ENCODE assay signal across 8 cellular contexts in genomic region chr16:30335598-30336474, GRCh38. TPM values are rescaled to one million over a fixed set of nuclear protein-coding genes. Genes with fewer than 3 reads are reported as not detected.
A peak's percentile ranks its signal among the peaks of the same experiment; 100 is the strongest.
DNase-seq lines count a peak whose midpoint lies in the region; ATAC-seq, FAIRE-seq and TF ChIP-seq lines count a peak whose summit lies in the region.

No MANE protein-coding gene starts in this region.

- intact Hi-C loops in CD14-positive monocyte (cut with micrococcal nuclease), result loop anchor here (2.0 to 5.0 kb wide), 2 partner anchors 43 to 71 kb away; partner anchors contain the start of gene ZNF771 (in 1 of the 2)

- peaks cover 0 to 2% of the 10 kb centered on the region in 2 donors for H3K36me3 Mint-ChIP-seq in CD14-positive monocyte
- peaks cover 5% of the 10 kb centered on the region for H3K36me3 Mint-ChIP-seq in astrocyte (ENCODE audit: low read depth, unreplicated experiment)

- H3K9me3 ChIP-seq in astrocyte (ENCODE audit: insufficient read depth, low read depth, low read length), result no peaks in the 10 kb centered on the region
- no peaks in the 10 kb centered on the region for H3K9me3 ChIP-seq in suprapubic skin

- H3K4me3 ChIP-seq in astrocyte (ENCODE audit: insufficient read depth, low read depth, low read length) (peak overlapping the region; percentile 66), suprapubic skin (peak overlapping the region; percentile 71)

- H3K4me1 Mint-ChIP-seq in CD14-positive monocyte (peaks cover 22% of the 10 kb centered on the region), astrocyte (ENCODE audit: low read depth, unreplicated experiment) (peaks cover 6% of the 10 kb centered on the region)

- H3K4me3 Mint-ChIP-seq in CD14-positive monocyte (peak overlapping the region; percentile 85 to 93), astrocyte (ENCODE audit: unreplicated experiment) (peak overlapping the region; percentile 75)

- no peak for TF ChIP-seq EP300 in suprapubic skin (IDR thresholded peaks at IDR 0.05)

- peak; percentile 16 for ATAC-seq in GM21381 (IDR thresholded peaks at IDR 0.05; ENCODE audit: unreplicated experiment)
- ATAC-seq in HG03565 (IDR thresholded peaks at IDR 0.05; ENCODE audit: unreplicated experiment), result no peak

- H3K27ac ChIP-seq in astrocyte (ENCODE audit: low read depth, low read length) (no peak overlapping the region), layer of hippocampus (ENCODE audit: low read depth, low read length) (peak overlapping the region; percentile 66), suprapubic skin (peak overlapping the region; percentile 97)

- H3K4me1 ChIP-seq in astrocyte (ENCODE audit: insufficient read depth, low read length), result peaks cover 7% of the 10 kb centered on the region
- H3K4me1 ChIP-seq in suprapubic skin, result peaks cover 8% of the 10 kb centered on the region

- TF ChIP-seq POLR2A in suprapubic skin (IDR thresholded peaks at IDR 0.05), result no peak

- H3K9ac ChIP-seq in astrocyte (ENCODE audit: low read length), result peak overlapping the region; percentile 83

- H3K79me2 ChIP-seq in astrocyte (ENCODE audit: insufficient read depth, low read length), result peaks cover 12% of the 10 kb centered on the region

- H3K36me3 ChIP-seq in astrocyte (ENCODE audit: insufficient read depth, low read length) (no peaks in the 10 kb centered on the region), suprapubic skin (no peaks in the 10 kb centered on the region)

- WGBS in suprapubic skin, result 45% methylated on average over 16 of the region's 17 CpGs

- peak overlapping the region; percentile 83 for H3K4me2 ChIP-seq in astrocyte (ENCODE audit: low read length)

- H3K27me3 ChIP-seq in astrocyte (ENCODE audit: insufficient read depth, low read length), result no peaks in the 10 kb centered on the region
- no peaks in the 10 kb centered on the region for H3K27me3 ChIP-seq in layer of hippocampus (ENCODE audit: control insufficient read depth, insufficient read depth, low read length)
- no peaks in the 10 kb centered on the region for H3K27me3 ChIP-seq in suprapubic skin

- H3K27me3 Mint-ChIP-seq in CD14-positive monocyte (ENCODE audit: low read depth in 3 of 3) (peaks cover 0 to 2% (median 1%) of the 10 kb centered on the region in 3 donors), astrocyte (ENCODE audit: low read depth, unreplicated experiment) (no peaks in the 10 kb centered on the region)

- peaks cover 0 to 2% (median 0%) of the 10 kb centered on the region in 7 donors for H3K9me3 Mint-ChIP-seq in CD14-positive monocyte
- H3K9me3 Mint-ChIP-seq in astrocyte (ENCODE audit: unreplicated experiment), result peaks cover 3% of the 10 kb centered on the region

- H3K27ac Mint-ChIP-seq in CD14-positive monocyte, result peak overlapping the region; percentile 81 to 92 (median 87)
- no peak overlapping the region for H3K27ac Mint-ChIP-seq in astrocyte (ENCODE audit: unreplicated experiment)

- DNase-seq in CD14-positive monocyte (ENCODE audit: low spot score) (no peak), LHCN-M2 (ENCODE audit: low read depth) (peak; percentile 67), astrocyte (ENCODE audit: low read depth) (peak; percentile 20), suprapubic skin (ENCODE audit: low spot score in 2 of 2) (peak in 1 of 2 donors; percentile 73), NOMO-1 treated with dmso at 0.1 percent for 144 hours (lab: John Stamatoyannopoulos, UW; ENCODE audit: unreplicated experiment) (no peak)

- peak overlapping the region; percentile 54 for H2AFZ ChIP-seq in astrocyte (ENCODE audit: low read depth, low read length)

- no peak for FAIRE-seq in astrocyte (lab: Jason Lieb, UNC)

- TF ChIP-seq CTCF in CD14-positive monocyte (IDR thresholded peaks at IDR 0.05) (no peak), astrocyte (IDR thresholded peaks at IDR 0.05; ENCODE audit: insufficient read depth, low read depth, low read length) (no peak), suprapubic skin (IDR thresholded peaks at IDR 0.05) (no peak)

- no peaks in the 10 kb centered on the region for H4K20me1 ChIP-seq in astrocyte (ENCODE audit: insufficient read depth, low read length)

RNA-seq across cellular contexts. Expression of gene CD2BP2, which starts 19.3 kb away (rescaled TPM):
- 10 to 100 TPM; 31.0 to 31.8 TPM for polyA plus RNA-seq in CD14-positive monocyte
- 65.6 and 67.6 TPM in 2 replicates for total RNA-seq in LHCN-M2 (2014; rRNA removed)
- polyA plus RNA-seq in LHCN-M2 (2012), result 83.6 TPM
- 58.8 TPM in 2 replicates for total RNA-seq in astrocyte
- total RNA-seq in suprapubic skin, result 10 to 100 TPM; 21.6 to 34.9 (median 27.7) TPM

RNA-seq across cellular contexts. Expression of gene TBC1D10B, which starts 34.5 kb away (rescaled TPM):
- 10 to 100 TPM; 12.2 to 13.8 TPM for polyA plus RNA-seq in CD14-positive monocyte
- total RNA-seq in LHCN-M2 (2014; rRNA removed) (41.8 and 43.9 TPM in 2 replicates), astrocyte (50.3 and 50.8 TPM in 2 replicates), suprapubic skin (10 to 100 TPM; 34.4 to 43.2 (median 38.4) TPM)
- polyA plus RNA-seq in LHCN-M2 (2012), result 32.6 TPM

RNA-seq across cellular contexts. Expression of gene MYL11, which starts 38.8 kb away (rescaled TPM):
- polyA plus RNA-seq in CD14-positive monocyte, result 1 to 10 TPM; 1.6 to 1.9 TPM
- total RNA-seq in LHCN-M2 (2014; rRNA removed) (7.2 TPM in 1 of 2 replicates, not detected in the other), astrocyte (not detected in 2 replicates), suprapubic skin (not detected)
- 4.3 TPM for polyA plus RNA-seq in LHCN-M2 (2012)

RNA-seq across cellular contexts. Expression of gene SEPTIN1, which starts 46.5 kb away (rescaled TPM):
- under 1 TPM; 0.49 to 0.60 TPM for polyA plus RNA-seq in CD14-positive monocyte
- total RNA-seq in LHCN-M2 (2014; rRNA removed) (0.17 TPM in 1 of 2 replicates, not detected in the other), astrocyte (0.48 and 0.96 TPM in 2 replicates), suprapubic skin (1 to 10 TPM in 2 of 4 donors, under 1 TPM in 1, not detected in 1; 0.52 to 2.3 (median 1.3) TPM)
- 3.0 TPM for polyA plus RNA-seq in LHCN-M2 (2012)

RNA-seq across cellular contexts. Expression of gene ZNF48, which starts 59.4 kb away (rescaled TPM):
- 1 to 10 TPM in 1 of 2 donors, under 1 TPM in 1; 0.67 to 1.4 TPM for polyA plus RNA-seq in CD14-positive monocyte
- 8.8 and 10.3 TPM in 2 replicates for total RNA-seq in LHCN-M2 (2014; rRNA removed)
- 5.5 TPM for polyA plus RNA-seq in LHCN-M2 (2012)
- 16.0 and 19.5 TPM in 2 replicates for total RNA-seq in astrocyte
- total RNA-seq in suprapubic skin, result 10 to 100 TPM in 1 of 4 donors, 1 to 10 TPM in 3; 6.3 to 12.1 (median 8.1) TPM

Comparison
In these comparisons a context has a peak if more than half of its experiments do, and no peak if none do; other contexts are left out.
1. DNase-seq: peak in LHCN-M2 (single experiment) and astrocyte (single experiment); none in CD14-positive monocyte (single experiment) and NOMO-1 treated with dmso at 0.1 percent for 144 hours (single experiment).